Comparison of ENCODE assay signal across 8 cellular contexts in genomic region chr12:82688035-82688501, GRCh38. TPM values are rescaled to one million over a fixed set of nuclear protein-coding genes. Genes with fewer than 3 reads are reported as not detected.
DNase-seq lines count a peak whose midpoint lies in the region; ATAC-seq and TF ChIP-seq lines count a peak whose summit lies in the region.

No MANE protein-coding gene starts in this region.

- intact Hi-C loops in dorsolateral prefrontal cortex (cut with DNase I): loop anchor here (5.0 to 10.0 kb wide), 7 partner anchors 69 to 1814 kb away; no protein-coding TSS in a partner anchor
- intact Hi-C loops in naive thymus-derived CD4-positive, alpha-beta T cell (cut with micrococcal nuclease): loop anchor here (5.0 to 10.0 kb wide), 4 partner anchors 309 to 1267 kb away; no protein-coding TSS in a partner anchor

- WGBS in SK-N-SH (ENCODE audit: low lambda C conversion rate): 8% methylated on average over 12 of the region's 12 CpGs

- H3K36me3 ChIP-seq in SK-N-SH (replicated peaks in 1 of 2; ENCODE audit: control insufficient read depth in 1 of 2, insufficient read depth in 2 of 2, low read length in 1 of 2): peaks cover 8 to 13% of the 10 kb centered on the region in 2 experiments
- H3K36me3 ChIP-seq in naive thymus-derived CD4-positive, alpha-beta T cell (ENCODE audit: control insufficient read depth in 2 of 3, insufficient read depth in 3 of 3, low read length in 3 of 3): peaks cover 0 to 5% (median 0%) of the 10 kb centered on the region in 3 experiments

- H3K27me3 ChIP-seq in SK-N-SH (ENCODE audit: insufficient read depth) (no peaks in the 10 kb centered on the region), dorsolateral prefrontal cortex (no peaks in the 10 kb centered on the region)
- H3K27me3 ChIP-seq in naive thymus-derived CD4-positive, alpha-beta T cell (ENCODE audit: control insufficient read depth in 2 of 2, insufficient read depth in 2 of 2, low read length in 2 of 2): no peaks in the 10 kb centered on the region

- H2AFZ ChIP-seq in SK-N-SH (ENCODE audit: low read depth): peak overlapping the region; percentile 90

- peaks cover 0 to 3% (median 0%) of the 10 kb centered on the region in 5 donors for H3K36me3 Mint-ChIP-seq in naive thymus-derived CD4-positive, alpha-beta T cell

- TF ChIP-seq RAD21 in SK-N-SH (IDR thresholded peaks at IDR 0.05; ENCODE audit: low read length): no peak

- TF ChIP-seq CTCF in SK-N-SH (IDR thresholded peaks at IDR 0.05): peak; percentile 37; the same call in 1 of the 2 replicates
- peak in 33 of 56 donors; percentile 8 to 48 (median 27) for TF ChIP-seq CTCF in dorsolateral prefrontal cortex (IDR thresholded peaks at IDR 0.05 in 54 of 56, conservative IDR thresholded peaks at IDR 0.05 in 2 of 56; ENCODE audit: low read depth in 1 of 56, partially characterized antibody in 56 of 56)

- H3K4me2 ChIP-seq in SK-N-SH: peak overlapping the region; percentile 82

- H3K4me1 Mint-ChIP-seq in naive thymus-derived CD4-positive, alpha-beta T cell: peaks cover 9 to 17% (median 12%) of the 10 kb centered on the region in 7 donors

- DNase-seq in SK-N-SH: peak; percentile 15
- peak; percentile 50 for DNase-seq in OCI-M1 (lab: John Stamatoyannopoulos, UW)
- no peak for DNase-seq in dorsolateral prefrontal cortex
- peak in 2 of 9 donors; percentile 0 to 3 for DNase-seq in naive thymus-derived CD4-positive, alpha-beta T cell
- DNase-seq in stimulated activated CD4-positive, alpha-beta T cell treated with anti-CD3 and anti-CD28 coated beads, Interleukin-15, amount 100 ng/mL, for 24 hours: no peak
- DNase-seq in NK-92 (lab: John Stamatoyannopoulos, UW; ENCODE audit: unreplicated experiment): no peak

- peaks cover 0 to 8% (median 0%) of the 10 kb centered on the region in 5 donors for H3K27me3 Mint-ChIP-seq in naive thymus-derived CD4-positive, alpha-beta T cell

- no peaks in the 10 kb centered on the region for H3K9me2 ChIP-seq in SK-N-SH

- H3K27ac Mint-ChIP-seq in naive thymus-derived CD4-positive, alpha-beta T cell: peak overlapping the region in 8 of 9 donors; percentile 64 to 96 (median 84)

- H3K9ac ChIP-seq in SK-N-SH: peak overlapping the region; percentile 45; the same call in 1 of the 2 replicates

- H4K20me1 ChIP-seq in SK-N-SH (ENCODE audit: insufficient read depth): no peaks in the 10 kb centered on the region

- TF ChIP-seq EP300 in SK-N-SH (IDR thresholded peaks at IDR 0.05; ENCODE audit: borderline replicate concordance in 1 of 2, low read depth in 1 of 2, low read length in 1 of 2): no peak

- H3K79me2 ChIP-seq in SK-N-SH (ENCODE audit: insufficient read depth): no peaks in the 10 kb centered on the region

- peak overlapping the region; percentile 81 to 96 for H3K4me3 ChIP-seq in SK-N-SH (ENCODE audit: low read depth in 2 of 2, low read length in 1 of 2)
- H3K4me3 ChIP-seq in dorsolateral prefrontal cortex: peak overlapping the region; percentile 51 to 96 (median 87)
- peak overlapping the region; percentile 85 for H3K4me3 ChIP-seq in naive thymus-derived CD4-positive, alpha-beta T cell (ENCODE audit: low read length)

- no peaks in the 10 kb centered on the region for H3F3A ChIP-seq in SK-N-SH (replicated peaks; ENCODE audit: insufficient read depth)

- no peak for ATAC-seq in SK-N-SH treated with all-trans-retinoic acid at 6 μM for 48 hours
- ATAC-seq in naive thymus-derived CD4-positive, alpha-beta T cell: no peak
- ATAC-seq in GM19397 (IDR thresholded peaks at IDR 0.05; ENCODE audit: unreplicated experiment): no peak

- peak overlapping the region in 1 of 2 experiments; percentile 91; a peak in 1 of 4 replicates for H3K27ac ChIP-seq in SK-N-SH (ENCODE audit: low read depth in 2 of 2, low read length in 1 of 2)
- H3K27ac ChIP-seq in dorsolateral prefrontal cortex: peak overlapping the region in 58 of 59 donors; percentile 79 to 100 (median 99)
- peak overlapping the region; percentile 81 for H3K27ac ChIP-seq in naive thymus-derived CD4-positive, alpha-beta T cell (ENCODE audit: low read depth, low read length)

- CTCF ChIA-PET in SK-N-SH (lab: Yijun Ruan, JAX): interaction anchor here (3.0 to 3.1 kb wide), 2 partner anchors 68 to 71 kb away, joined by 12 to 31 read pairs; no protein-coding TSS in a partner anchor
- CTCF ChIA-PET in naive thymus-derived CD4-positive, alpha-beta T cell (lab: Charles Lee): no interaction called here

- peak overlapping the region; percentile 90 to 99 (median 96) for H3K4me3 Mint-ChIP-seq in naive thymus-derived CD4-positive, alpha-beta T cell

- H3K9me3 Mint-ChIP-seq in naive thymus-derived CD4-positive, alpha-beta T cell: no peaks in the 10 kb centered on the region

- H3K4me1 ChIP-seq in SK-N-SH (ENCODE audit: control insufficient read depth in 1 of 2, insufficient read depth in 2 of 2, low read depth in 1 of 2, low read length in 1 of 2): peaks cover 0 to 12% of the 10 kb centered on the region in 2 experiments; a peak in 2 of 4 replicates
- no peaks in the 10 kb centered on the region for H3K4me1 ChIP-seq in naive thymus-derived CD4-positive, alpha-beta T cell (ENCODE audit: control insufficient read depth in 2 of 2, insufficient read depth in 2 of 2, low read length in 2 of 2)

- POLR2A ChIA-PET in SK-N-SH (lab: Yijun Ruan, JAX): no interaction called here
- POLR2A ChIA-PET in naive thymus-derived CD4-positive, alpha-beta T cell (lab: Charles Lee): no interaction called here

- no peaks in the 10 kb centered on the region for H3K9me3 ChIP-seq in SK-N-SH
- H3K9me3 ChIP-seq in naive thymus-derived CD4-positive, alpha-beta T cell (ENCODE audit: control insufficient read depth in 2 of 3, low read length in 3 of 3): no peaks in the 10 kb centered on the region

TF ChIP-seq in SK-N-SH, 30 proteins besides CTCF, POLR2A, EP300 and RAD21:
- TF ChIP-seq MEF2A (IDR thresholded peaks at IDR 0.05; ENCODE audit: borderline replicate concordance, low read depth) (no peak), POLR2AphosphoS5 (IDR thresholded peaks at IDR 0.05; ENCODE audit: low read depth, low read length) (no peak), USF2 (IDR thresholded peaks at IDR 0.05; ENCODE audit: borderline replicate concordance, low read depth, low read length) (no peak), USF1 (IDR thresholded peaks at IDR 0.05; ENCODE audit: borderline replicate concordance, low read depth) (no peak)

TF ChIP-seq in SK-N-SH treated with all-trans-retinoic acid at 6 μM for 48 hours, 23 proteins besides CTCF, POLR2A, EP300 and RAD21:
- TF ChIP-seq ZNF70 (CRISPR knock-in tag; IDR thresholded peaks at IDR 0.05) (no peak), CSRNP3 (CRISPR knock-in tag; IDR thresholded peaks at IDR 0.05) (no peak), ZC3H10 (CRISPR knock-in tag; IDR thresholded peaks at IDR 0.05) (no peak)

RNA-seq across cellular contexts. Expression of gene TMTC2, which starts 1.4 kb away (rescaled TPM):
- polyA plus RNA-seq in SK-N-SH (2012; rRNA removed): 4.1 and 6.0 TPM in 2 replicates
- polyA plus RNA-seq in SK-N-SH (2012; cell fraction: cytosol; rRNA removed): 5.4 TPM in 2 replicates
- 11.8 and 12.4 TPM in 2 replicates for polyA plus RNA-seq in SK-N-SH (2012; cell fraction: nucleus; rRNA removed)
- 100 to 1,000 TPM in 6 of 120 experiments, 10 to 100 TPM in 114; 20.2 to 179 (median 47.3) TPM for total RNA-seq in dorsolateral prefrontal cortex
- total RNA-seq in naive thymus-derived CD4-positive, alpha-beta T cell: 10 to 100 TPM in 1 of 5 experiments, 1 to 10 TPM in 4; 3.1 to 11.1 (median 4.7) TPM
- polyA plus RNA-seq in naive thymus-derived CD4-positive, alpha-beta T cell: not detected

Comparison
In these comparisons a context has a peak if more than half of its experiments do, and no peak if none do; other contexts are left out.
1. DNase-seq: peak in SK-N-SH (single experiment) and OCI-M1 (single experiment); none in dorsolateral prefrontal cortex (0 of 10), stimulated activated CD4-positive, alpha-beta T cell treated with anti-CD3 and anti-CD28 coated beads, Interleukin-15, amount 100 ng/mL, for 24 hours (single experiment) and NK-92 (single experiment).
2. Peak in every context shown above with its lines, with median percentiles within 50 percentile points of each other: H3K4me3 ChIP-seq.